Comparison of ENCODE assay signal across 8 cellular contexts in genomic region chr22:43955040-43955882, GRCh38. TPM values are rescaled to one million over a fixed set of nuclear protein-coding genes. Genes with fewer than 3 reads are reported as not detected.
A peak's percentile ranks its signal among the peaks of the same experiment; 100 is the strongest.
DNase-seq lines count a peak whose midpoint lies in the region; ATAC-seq and TF ChIP-seq lines count a peak whose summit lies in the region.

TSS of gene SAMM50 (plus strand) at chr22:43955442. CDS start at chr22:43955578, 136 bp downstream.

- peaks cover 13% of the 10 kb centered on the region for H3K36me3 Mint-ChIP-seq in T-cell
- H3K36me3 Mint-ChIP-seq in type B pancreatic cell: peaks cover 3% of the 10 kb centered on the region

- ATAC-seq in HG02642 (IDR thresholded peaks at IDR 0.05; ENCODE audit: poor library complexity, unreplicated experiment): peak; percentile 93
- peak; percentile 97 to 98 (median 98) for ATAC-seq in T-cell (replicated peaks in 1 of 4)

- TF ChIP-seq CTCF in GM12864 (IDR thresholded peaks at IDR 0.05; ENCODE audit: low read depth, low read length, missing control alignments): no peak
- TF ChIP-seq CTCF in type B pancreatic cell (conservative IDR thresholded peaks at IDR 0.05): no peak

- H3K9me3 Mint-ChIP-seq in T-cell (no peaks in the 10 kb centered on the region), type B pancreatic cell (no peaks in the 10 kb centered on the region)

- 0 to 1% (median 0%) methylated on average over 69 to 74 of the region's 74 CpGs for WGBS in adipose tissue, 3 donors

- intact Hi-C loops in cardiac septum (cut with DNase I): no loop called here

- peak within 1 kb of the TSS; percentile 94 to 95 for H3K27ac Mint-ChIP-seq in T-cell
- H3K27ac Mint-ChIP-seq in type B pancreatic cell: peak within 1 kb of the TSS; percentile 93

- peak within 1 kb of the TSS; percentile 81 for H3K4me3 ChIP-seq in GM12864 (ENCODE audit: low read depth, low read length)

- H3K27ac ChIP-seq in adipose tissue (ENCODE audit: low read depth, low read length): no peak within 1 kb of the TSS

- CTCF ChIA-PET in T-cell (lab: Charles Lee): interaction anchor here in 1 of 2 donors (1.8 kb wide), 1 partner anchor 9 kb away, joined by 9 read pairs; no protein-coding TSS in a partner anchor

- DNase-seq in GM12864 (ENCODE audit: low read depth) (peak; percentile 71), NCI-H1105 treated with DMSO at 0.1 percent for 48 hours (lab: John Stamatoyannopoulos, UW) (peak; percentile 89), T-cell (peak; percentile 81 to 92 (median 89)), cardiac septum (ENCODE audit: low spot score) (peak; percentile 96), pons (ENCODE audit: low spot score) (peak; percentile 92), type B pancreatic cell (ENCODE audit: extremely low spot score, unreplicated experiment) (peak; percentile 91)

- peaks cover 34 to 50% (median 37%) of the 10 kb centered on the region in 3 donors for H3K4me1 Mint-ChIP-seq in T-cell
- peaks cover 30% of the 10 kb centered on the region for H3K4me1 Mint-ChIP-seq in type B pancreatic cell (ENCODE audit: unreplicated experiment)

- H3K27me3 Mint-ChIP-seq in T-cell: peaks cover 5 to 9% of the 10 kb centered on the region in 2 donors
- no peaks in the 10 kb centered on the region for H3K27me3 Mint-ChIP-seq in type B pancreatic cell

- POLR2A ChIA-PET in T-cell (lab: Charles Lee): interaction anchor here in 1 of 2 donors (1.2 kb wide), 1 partner anchor 23 kb away, joined by 3 read pairs; no protein-coding TSS in a partner anchor

- H3K4me3 Mint-ChIP-seq in T-cell (peak within 1 kb of the TSS; percentile 92 to 99 (median 96)), type B pancreatic cell (peak within 1 kb of the TSS; percentile 97)

RNA-seq across cellular contexts. Expression of gene SAMM50, which starts in this region (rescaled TPM):
- total RNA-seq in T-cell: 10 to 100 TPM; 27.1 to 40.4 (median 33.2) TPM
- polyA plus RNA-seq in adipose tissue: 10 to 100 TPM; 28.9 to 55.3 (median 32.4) TPM
- total RNA-seq in cardiac septum: 51.0 TPM
- total RNA-seq in type B pancreatic cell (ENCODE audit: low replicate concordance): 50.0 and 57.5 TPM in 2 replicates
